Comparison of ENCODE assay signal across 10 cellular contexts in the genomic region with DNA sequence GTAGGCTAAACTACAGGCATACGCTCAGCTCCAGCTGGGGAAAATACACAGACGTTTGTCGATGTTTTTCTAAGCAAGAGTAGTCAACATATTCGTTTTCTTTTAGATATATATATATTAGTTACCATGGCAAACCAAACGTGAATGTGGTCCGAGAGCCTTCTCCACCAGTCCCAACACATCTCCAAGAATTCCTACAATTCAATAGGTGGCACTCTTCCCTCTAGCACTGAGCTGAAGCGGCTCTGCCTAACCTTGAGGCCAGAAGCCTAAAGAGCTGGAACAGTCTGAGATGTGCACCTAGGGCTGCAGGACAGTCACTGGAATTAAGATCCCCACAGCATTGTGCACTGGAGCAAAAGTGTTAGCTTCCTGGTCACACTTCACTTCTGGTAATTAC.
A peak's percentile ranks its signal among the peaks of the same experiment; 100 is the strongest.
DNase-seq lines count a peak whose midpoint lies in the region; ATAC-seq and TF ChIP-seq lines count a peak whose summit lies in the region.
"Had no signal": no experiment of that assay in that cellular context is flagged by ENCODE, and none has a peak within 500 bp of the region (broad histone marks: within the 10 kb centered on the region; RNA-seq: fewer than 3 reads in every experiment).

No MANE protein-coding gene starts in this region.

- POLR2A ChIA-PET in CD4-positive, alpha-beta T cell (lab: Charles Lee): no interaction called here

- TF ChIP-seq CTCF in nephron (IDR thresholded peaks at IDR 0.05; ENCODE audit: unreplicated experiment in 3 of 3) (peak; percentile 22 to 32 (median 24)), suprapubic skin (IDR thresholded peaks at IDR 0.05) (no peak), GM13976 (IDR thresholded peaks at IDR 0.05; ENCODE audit: borderline replicate concordance, control extremely low read depth, extremely low read depth, insufficient read depth, missing control alignments) (no peak)
- no peak for TF ChIP-seq CTCF in CD4-positive, alpha-beta T cell (IDR thresholded peaks at IDR 0.05)

- no peaks in the 10 kb centered on the region for H3K27me3 Mint-ChIP-seq in nephron (ENCODE audit: low read depth)
- H3K27me3 Mint-ChIP-seq in CD4-positive, alpha-beta T cell: no peaks in the 10 kb centered on the region
- H3K27me3 Mint-ChIP-seq: activated CD4-positive, alpha-beta T cell treated with anti-CD3 and anti-CD28 coated beads, Interleukin-2, amount 10 ng/mL, durations not matched to agents 24 days and 14 days had no signal

- ATAC-seq in CD4-positive, alpha-beta T cell (ENCODE audit: poor library complexity): no peak

- H3K4me3 Mint-ChIP-seq in nephron: no peak overlapping the region
- H3K4me3 Mint-ChIP-seq in CD4-positive, alpha-beta T cell: no peak overlapping the region
- H3K4me3 Mint-ChIP-seq: activated CD4-positive, alpha-beta T cell treated with anti-CD3 and anti-CD28 coated beads, Interleukin-2, amount 10 ng/mL, durations not matched to agents 24 days and 14 days had no signal

- H3K27ac Mint-ChIP-seq in nephron: no peak overlapping the region
- H3K27ac Mint-ChIP-seq in CD4-positive, alpha-beta T cell: no peak overlapping the region
- H3K27ac Mint-ChIP-seq: activated CD4-positive, alpha-beta T cell treated with anti-CD3 and anti-CD28 coated beads, Interleukin-2, amount 10 ng/mL, durations not matched to agents 24 days and 14 days had no signal

- in situ Hi-C loops in GM13976 (cut with MboI; ENCODE audit: low sequenced_read_pairs, unreplicated experiment): no loop called here

- H3K36me3 ChIP-seq in suprapubic skin: no peaks in the 10 kb centered on the region

- H3K27me3 ChIP-seq in CD4-positive, alpha-beta T cell (ENCODE audit: control insufficient read depth, insufficient read depth, low read length): no peaks in the 10 kb centered on the region
- H3K27me3 ChIP-seq in suprapubic skin: no peaks in the 10 kb centered on the region

- TF ChIP-seq POLR2A in suprapubic skin (IDR thresholded peaks at IDR 0.05): no peak

- intact Hi-C loops in CD4-positive, alpha-beta T cell (cut with DNase I, micrococcal nuclease): no loop called here

- whole genome bisulfite sequencing in suprapubic skin: 74% methylated on average over 7 of the region's 7 CpGs

- no peak for TF ChIP-seq EP300 in suprapubic skin (IDR thresholded peaks at IDR 0.05)

- no peaks in the 10 kb centered on the region for H3K9me3 ChIP-seq in CD4-positive, alpha-beta T cell (ENCODE audit: control insufficient read depth, low read length)
- no peaks in the 10 kb centered on the region for H3K9me3 ChIP-seq in suprapubic skin

- no peak overlapping the region for H3K27ac ChIP-seq in CD4-positive, alpha-beta T cell (ENCODE audit: low read depth, low read length)
- H3K27ac ChIP-seq in suprapubic skin: no peak overlapping the region
- H3K27ac ChIP-seq: epithelial cell of prostate had no signal

- CTCF ChIA-PET in CD4-positive, alpha-beta T cell (lab: Charles Lee): no interaction called here

- no peaks in the 10 kb centered on the region for H3K4me1 Mint-ChIP-seq in nephron
- no peaks in the 10 kb centered on the region for H3K4me1 Mint-ChIP-seq in CD4-positive, alpha-beta T cell (ENCODE audit: low read depth)
- H3K4me1 Mint-ChIP-seq: activated CD4-positive, alpha-beta T cell treated with anti-CD3 and anti-CD28 coated beads, Interleukin-2, amount 10 ng/mL, durations not matched to agents 24 days and 14 days had no signal

- H3K4me1 ChIP-seq in suprapubic skin: no peaks in the 10 kb centered on the region

- no peak overlapping the region for H3K4me3 ChIP-seq in suprapubic skin

- peak; percentile 87 for DNase-seq in DMS153 treated with DMSO at 0.1 percent for 48 hours (lab: John Stamatoyannopoulos, UW; ENCODE audit: unreplicated experiment)
- peak; percentile 28 for DNase-seq in NCI-H2029 treated with DMSO at 0.1 percent for 48 hours (lab: John Stamatoyannopoulos, UW)
- DNase-seq in ecto neural progenitor cell (ENCODE audit: low spot score): peak; percentile 49
- DNase-seq in mesenteric fat pad (ENCODE audit: low spot score): no peak
- DNase-seq in CD4-positive, alpha-beta T cell: no peak
- no peak for DNase-seq in suprapubic skin (ENCODE audit: low spot score in 2 of 2)
- no peak for DNase-seq in GM13976 (ENCODE audit: low spot score)
- DNase-seq: activated CD4-positive, alpha-beta T cell treated with anti-CD3 and anti-CD28 coated beads, Interleukin-2, amount 10 ng/mL, durations not matched to agents 24 days and 14 days had no signal

- H3K36me3 Mint-ChIP-seq in nephron (ENCODE audit: low read depth): peaks cover 9% of the 10 kb centered on the region
- peaks cover 23% of the 10 kb centered on the region for H3K36me3 Mint-ChIP-seq in CD4-positive, alpha-beta T cell (ENCODE audit: low read depth)

- H3K9me3 Mint-ChIP-seq in nephron: no peaks in the 10 kb centered on the region
- no peaks in the 10 kb centered on the region for H3K9me3 Mint-ChIP-seq in CD4-positive, alpha-beta T cell
- H3K9me3 Mint-ChIP-seq: activated CD4-positive, alpha-beta T cell treated with anti-CD3 and anti-CD28 coated beads, Interleukin-2, amount 10 ng/mL, durations not matched to agents 24 days and 14 days had no signal

Comparison
In these comparisons a context has a peak if more than half of its experiments do, and no peak if none do; other contexts are left out.
1. DNase-seq: peak in DMS153 treated with DMSO at 0.1 percent for 48 hours (single experiment), NCI-H2029 treated with DMSO at 0.1 percent for 48 hours (single experiment) and ecto neural progenitor cell (single experiment); none in mesenteric fat pad (single experiment), CD4-positive, alpha-beta T cell (0 of 10), suprapubic skin (0 of 2) and GM13976 (single experiment).
2. CTCF ChIP-seq: peak in nephron (3 of 3); none in CD4-positive, alpha-beta T cell (single experiment), suprapubic skin (0 of 2) and GM13976 (single experiment).